Comparison of ENCODE assay signal across 9 cellular contexts in genomic region chr1:150235436-150235851, GRCh38. TPM values are rescaled to one million over a fixed set of nuclear protein-coding genes. Genes with fewer than 3 reads are reported as not detected.
DNase-seq lines count a peak whose midpoint lies in the region; ATAC-seq, FAIRE-seq and TF ChIP-seq lines count a peak whose summit lies in the region.
"Had no signal": no experiment of that assay in that cellular context is flagged by ENCODE, and none has a peak within 500 bp of the region (broad histone marks: within the 10 kb centered on the region; RNA-seq: fewer than 3 reads in every experiment).

No MANE protein-coding gene starts in this region.

- no peak for FAIRE-seq in GM19239 (lab: Jason Lieb, UNC)

- no peaks in the 10 kb centered on the region for H3K36me3 ChIP-seq in neutrophil

- DNase-seq in activated T-cell treated with anti-CD3 and anti-CD28 coated beads for 4 hours (peak; percentile 23), RPMI8226 (peak; percentile 39), epithelial cell of proximal tubule (ENCODE audit: low read depth) (no peak), WTC11 (ENCODE audit: low spot score) (no peak), GM19239 (ENCODE audit: insufficient read length, low spot score) (no peak)
- DNase-seq in activated T-cell treated with anti-CD3 and anti-CD28 coated beads, Interleukin-2, amount 50 U/mL, for 1 hour = no peak

- no peaks in the 10 kb centered on the region for H3K27me3 Mint-ChIP-seq in WTC11 (ENCODE audit: low read depth)

- no peak overlapping the region for H3K27ac Mint-ChIP-seq in WTC11
- H3K27ac Mint-ChIP-seq: dendritic cell treated with granulocyte-macrophage colony-stimulating factor and Interleukin-4, amounts not matched to agents 40 ng/mL and 50 ng/mL, for 4 days had no signal

- CTCF ChIA-PET in WTC11 (lab: Charles Lee) = no interaction called here

- TF ChIP-seq CTCF in epithelial cell of proximal tubule (conservative IDR thresholded peaks at IDR 0.05; ENCODE audit: low read depth, low read length) (no peak), neutrophil (IDR thresholded peaks at IDR 0.05) (no peak), WTC11 (IDR thresholded peaks at IDR 0.05) (no peak)

- H3K4me3 ChIP-seq in epithelial cell of proximal tubule (ENCODE audit: low read depth, low read length) (peak overlapping the region; percentile 76), neutrophil (ENCODE audit: low read depth in 1 of 2, low read length in 1 of 2) (peak overlapping the region; percentile 90 to 98)

- peaks cover 17% of the 10 kb centered on the region for H3K4me1 Mint-ChIP-seq in WTC11

- H3K9me3 Mint-ChIP-seq in WTC11 = no peaks in the 10 kb centered on the region
- H3K9me3 Mint-ChIP-seq: dendritic cell treated with granulocyte-macrophage colony-stimulating factor and Interleukin-4, amounts not matched to agents 40 ng/mL and 50 ng/mL, for 4 days had no signal

- no peaks in the 10 kb centered on the region for H3K27me3 ChIP-seq in neutrophil

- POLR2A ChIA-PET in WTC11 (lab: Charles Lee) = no interaction called here

- H3K27ac ChIP-seq in neutrophil = peak overlapping the region; percentile 93

- no peaks in the 10 kb centered on the region for H3K9me3 ChIP-seq in neutrophil

- no peak overlapping the region for H3K4me3 Mint-ChIP-seq in WTC11
- H3K4me3 Mint-ChIP-seq: dendritic cell treated with granulocyte-macrophage colony-stimulating factor and Interleukin-4, amounts not matched to agents 40 ng/mL and 50 ng/mL, for 4 days had no signal

- ATAC-seq in WTC11 = no peak
- ATAC-seq in GM21825 (IDR thresholded peaks at IDR 0.05; ENCODE audit: unreplicated experiment) = no peak

- H3K4me1 ChIP-seq in neutrophil (ENCODE audit: control insufficient read depth in 1 of 2, insufficient read depth in 1 of 2, low read depth in 1 of 2, low read length in 1 of 2) = peaks cover 25 to 30% of the 10 kb centered on the region in 2 experiments

- peaks cover 8% of the 10 kb centered on the region for H3K36me3 Mint-ChIP-seq in WTC11

TF ChIP-seq in WTC11, 78 proteins besides CTCF, POLR2A, EP300 and RAD21:
- TF ChIP-seq GTF2I (CRISPR knock-in tag; conservative IDR thresholded peaks at IDR 0.05) (no peak), GRHL2 (CRISPR knock-in tag; IDR thresholded peaks at IDR 0.05; ENCODE audit: insufficient replicate concordance, severe bottlenecking) (no peak), ZNF263 (CRISPR knock-in tag; IDR thresholded peaks at IDR 0.05; ENCODE audit: low read depth) (no peak), GABPB1 (CRISPR knock-in tag; IDR thresholded peaks at IDR 0.05) (no peak), EMX1 (CRISPR knock-in tag; IDR thresholded peaks at IDR 0.05) (no peak), JUN (CRISPR knock-in tag; IDR thresholded peaks at IDR 0.05) (no peak), RELA (CRISPR knock-in tag; IDR thresholded peaks at IDR 0.05; ENCODE audit: borderline replicate concordance) (no peak), ZNF423 (CRISPR knock-in tag; IDR thresholded peaks at IDR 0.05) (no peak), ZNF232 (CRISPR knock-in tag; IDR thresholded peaks at IDR 0.05) (no peak), E2F4 (CRISPR knock-in tag; IDR thresholded peaks at IDR 0.05; ENCODE audit: borderline replicate concordance, low read depth) (no peak), PRDM15 (CRISPR knock-in tag; IDR thresholded peaks at IDR 0.05) (no peak), CREM (CRISPR knock-in tag; IDR thresholded peaks at IDR 0.05) (no peak), ZNF671 (CRISPR knock-in tag; IDR thresholded peaks at IDR 0.05) (no peak)
- TF ChIP-seq, protein P1, sequence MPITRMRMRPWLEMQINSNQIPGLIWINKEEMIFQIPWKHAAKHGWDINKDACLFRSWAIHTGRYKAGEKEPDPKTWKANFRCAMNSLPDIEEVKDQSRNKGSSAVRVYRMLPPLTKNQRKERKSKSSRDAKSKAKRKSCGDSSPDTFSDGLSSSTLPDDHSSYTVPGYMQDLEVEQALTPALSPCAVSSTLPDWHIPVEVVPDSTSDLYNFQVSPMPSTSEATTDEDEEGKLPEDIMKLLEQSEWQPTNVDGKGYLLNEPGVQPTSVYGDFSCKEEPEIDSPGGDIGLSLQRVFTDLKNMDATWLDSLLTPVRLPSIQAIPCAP (CRISPR knock-in tag; IDR thresholded peaks at IDR 0.05) = no peak
TF ChIP-seq in WTC11: peak in this region for 0.

RNA-seq across cellular contexts. Expression of gene ANP32E, which starts 0.5 kb away (rescaled TPM):
- total RNA-seq in epithelial cell of proximal tubule = 42.2 and 55.3 TPM in 2 replicates
- total RNA-seq in WTC11 (2021) = 101 to 119 TPM (median 104 TPM) in 3 replicates

RNA-seq across cellular contexts. Expression of gene CA14, which starts 22.1 kb away (rescaled TPM):
- not detected in 2 replicates for total RNA-seq in epithelial cell of proximal tubule
- total RNA-seq in WTC11 (2021) = 35.3 to 46.9 TPM (median 45.0 TPM) in 3 replicates

RNA-seq across cellular contexts. Expression of gene APH1A, which starts 33.4 kb away (rescaled TPM):
- total RNA-seq in epithelial cell of proximal tubule (135 and 136 TPM in 2 replicates), WTC11 (2021) (110 to 120 TPM (median 113 TPM) in 3 replicates)

RNA-seq across cellular contexts. Expression of gene C1orf54, which starts 37.1 kb away (rescaled TPM):
- total RNA-seq in epithelial cell of proximal tubule = 0.29 and 20.8 TPM in 2 replicates
- 10.3 to 19.0 TPM (median 18.0 TPM) in 3 replicates for total RNA-seq in WTC11 (2021)

RNA-seq across cellular contexts. Expression of gene CIART, which starts 46.9 kb away (rescaled TPM):
- total RNA-seq in epithelial cell of proximal tubule (0.51 and 3.6 TPM in 2 replicates), WTC11 (2021) (7.8 to 10.5 TPM (median 8.1 TPM) in 3 replicates)

Comparison
In these comparisons a context has a peak if more than half of its experiments do, and no peak if none do; other contexts are left out.
1. DNase-seq: peak in activated T-cell treated with anti-CD3 and anti-CD28 coated beads for 4 hours (single experiment) and RPMI8226 (single experiment); none in activated T-cell treated with anti-CD3 and anti-CD28 coated beads, Interleukin-2, amount 50 U/mL, for 1 hour (single experiment), epithelial cell of proximal tubule (single experiment), WTC11 (single experiment) and GM19239 (single experiment).
2. RNA of gene CA14, which starts 22.1 kb away (total RNA-seq): 35.3 to 46.9 TPM in WTC11; not detected in epithelial cell of proximal tubule; every median in the first group is over 10 times any median in the second.